In genomic region chr20:49757597-49757996, GRCh38 we compare ENCODE assay signal across 29 cellular contexts. TPM values are rescaled to one million over a fixed set of nuclear protein-coding genes. Genes with fewer than 3 reads are reported as not detected.
DNase-seq lines count a peak whose midpoint lies in the region; ATAC-seq, FAIRE-seq and TF ChIP-seq lines count a peak whose summit lies in the region.
"Had no signal": no experiment of that assay in that cellular context is flagged by ENCODE, and none has a peak within 500 bp of the region (broad histone marks: within the 10 kb centered on the region; RNA-seq: fewer than 3 reads in every experiment).

No MANE protein-coding gene starts in this region.

- H3K9me3 Mint-ChIP-seq in WTC11, result no peaks in the 10 kb centered on the region
- H3K9me3 Mint-ChIP-seq in progenitor cell of endocrine pancreas (ENCODE audit: low read depth), result no peaks in the 10 kb centered on the region
- H3K9me3 Mint-ChIP-seq: CD8-positive, alpha-beta memory T cell had no signal

- no peak for TF ChIP-seq CTCF in WTC11 (IDR thresholded peaks at IDR 0.05)
- TF ChIP-seq CTCF in progenitor cell of endocrine pancreas (IDR thresholded peaks at IDR 0.05; ENCODE audit: unreplicated experiment), result no peak

- ATAC-seq in WTC11 (no peak), GM21619 (IDR thresholded peaks at IDR 0.05; ENCODE audit: unreplicated experiment) (no peak)
- ATAC-seq: GM12878 had no signal

- H3K27ac Mint-ChIP-seq in WTC11, result peak overlapping the region; percentile 4; the same call in 1 of the 2 replicates
- H3K27ac Mint-ChIP-seq in progenitor cell of endocrine pancreas, result peak overlapping the region; percentile 39
- H3K27ac Mint-ChIP-seq: CD14-positive monocyte; CD4-positive, alpha-beta memory T cell; CD4-positive, CD25-positive, alpha-beta regulatory T cell; CD8-positive, alpha-beta memory T cell had no signal

- DNase-seq in HTR-8/SVneo (ENCODE audit: insufficient read length, low spot score) (no peak), WTC11 (ENCODE audit: low spot score) (no peak), foreskin melanocyte (peak; percentile 78), progenitor cell of endocrine pancreas (ENCODE audit: low spot score, unreplicated experiment) (no peak), H54 (ENCODE audit: insufficient read length, low spot score) (no peak), NCI-H510A treated with DMSO at 0.1 percent for 48 hours (lab: John Stamatoyannopoulos, UW) (no peak)
- no peak for DNase-seq in effector memory CD4-positive, alpha-beta T cell
- DNase-seq: 8988T; ACHN; BE2C; C1 segment of cervical spinal cord; CD4-positive, alpha-beta memory T cell; CD4-positive, CD25-positive, alpha-beta regulatory T cell; CD8-positive, alpha-beta memory T cell; COR-L47; DMS 273 treated with DMSO at 0.1 percent for 48 hours; DMS153; DMS53; DMS79; DND-41; EL; GDM1 had no signal

- no peaks in the 10 kb centered on the region for H3K27me3 Mint-ChIP-seq in WTC11 (ENCODE audit: low read depth)
- peaks cover 5% of the 10 kb centered on the region for H3K27me3 Mint-ChIP-seq in progenitor cell of endocrine pancreas

- no peaks in the 10 kb centered on the region for H3K36me3 ChIP-seq in effector memory CD4-positive, alpha-beta T cell (ENCODE audit: control insufficient read depth, insufficient read depth, low read length)
- H3K36me3 ChIP-seq: BE2C, BLaER1 had no signal

- H3K27me3 ChIP-seq in effector memory CD4-positive, alpha-beta T cell (replicated peaks; ENCODE audit: control insufficient read depth, insufficient read depth, low read length, poor library complexity, severe bottlenecking), result no peaks in the 10 kb centered on the region
- H3K27me3 ChIP-seq: BE2C, BLaER1 had no signal

- POLR2A ChIA-PET in WTC11 (lab: Charles Lee), result no interaction called here

- no peak overlapping the region for H3K4me3 ChIP-seq in effector memory CD4-positive, alpha-beta T cell (ENCODE audit: insufficient read depth, low read depth, low read length, poor library complexity, severe bottlenecking)
- H3K4me3 ChIP-seq: BLaER1, GM12878 had no signal

- H3K36me3 Mint-ChIP-seq in WTC11, result no peaks in the 10 kb centered on the region
- no peaks in the 10 kb centered on the region for H3K36me3 Mint-ChIP-seq in progenitor cell of endocrine pancreas (ENCODE audit: insufficient read depth)

- FAIRE-seq in HTR-8/SVneo (lab: Jason Lieb, UNC) (peak; percentile 48), H54 (lab: Jason Lieb, UNC) (no peak)
- FAIRE-seq: A204.1, GM12878, GM12892, GM18507 had no signal

- H3K27ac ChIP-seq in effector memory CD4-positive, alpha-beta T cell (ENCODE audit: insufficient read depth, low read length, poor library complexity, severe bottlenecking), result no peak overlapping the region
- H3K27ac ChIP-seq: BLaER1 had no signal

- no peaks in the 10 kb centered on the region for H3K9me3 ChIP-seq in effector memory CD4-positive, alpha-beta T cell (ENCODE audit: control insufficient read depth, low read length)
- H3K9me3 ChIP-seq: BE2C had no signal

- H3K4me1 ChIP-seq in effector memory CD4-positive, alpha-beta T cell (ENCODE audit: control insufficient read depth, insufficient read depth, low read length, poor library complexity, severe bottlenecking), result no peaks in the 10 kb centered on the region
- H3K4me1 ChIP-seq: BE2C had no signal

- H3K4me1 Mint-ChIP-seq in WTC11 (peaks cover 25% of the 10 kb centered on the region), progenitor cell of endocrine pancreas (ENCODE audit: low read depth) (peaks cover 4% of the 10 kb centered on the region)
- H3K4me1 Mint-ChIP-seq: CD4-positive, alpha-beta memory T cell; CD8-positive, alpha-beta memory T cell had no signal

- H3K4me3 Mint-ChIP-seq in WTC11 (no peak overlapping the region), progenitor cell of endocrine pancreas (ENCODE audit: low read depth) (no peak overlapping the region)
- H3K4me3 Mint-ChIP-seq: CD14-positive monocyte; CD4-positive, alpha-beta memory T cell; CD4-positive, CD25-positive, alpha-beta regulatory T cell; CD8-positive, alpha-beta memory T cell had no signal

- TF ChIP-seq POLR2A in H54 (IDR thresholded peaks at IDR 0.05; ENCODE audit: low read depth, low read length), result no peak

- CTCF ChIA-PET in WTC11 (lab: Charles Lee), result interaction anchor here (1.1 to 1.5 kb wide), 2 partner anchors 123 to 147 kb away, joined by 3 to 10 read pairs; no protein-coding TSS in a partner anchor

TF ChIP-seq in WTC11, 78 proteins besides CTCF, POLR2A, EP300 and RAD21 (continues in another document):
- TF ChIP-seq IRF2 (CRISPR knock-in tag; IDR thresholded peaks at IDR 0.05; ENCODE audit: borderline replicate concordance, low read depth) (no peak), PREB (CRISPR knock-in tag; IDR thresholded peaks at IDR 0.05; ENCODE audit: borderline replicate concordance) (no peak), PRDM15 (CRISPR knock-in tag; IDR thresholded peaks at IDR 0.05) (no peak), NR2C2 (CRISPR knock-in tag; IDR thresholded peaks at IDR 0.05) (no peak), GRHL2 (CRISPR knock-in tag; IDR thresholded peaks at IDR 0.05; ENCODE audit: insufficient replicate concordance, severe bottlenecking) (no peak), USF2 (CRISPR knock-in tag; IDR thresholded peaks at IDR 0.05) (no peak), ERG (CRISPR knock-in tag; IDR thresholded peaks at IDR 0.05) (no peak), IRF1 (CRISPR knock-in tag; IDR thresholded peaks at IDR 0.05) (no peak), NR3C1 (CRISPR knock-in tag; conservative IDR thresholded peaks at IDR 0.05; ENCODE audit: low read depth) (no peak)

RNA-seq across cellular contexts. Expression of gene B4GALT5, which starts 43.9 kb away (rescaled TPM):
- total RNA-seq in WTC11 (2021) (62.4 to 71.5 TPM (median 69.4 TPM) in 3 replicates), progenitor cell of endocrine pancreas (58.6 and 58.8 TPM in 2 replicates)

RNA-seq across cellular contexts. Expression of gene SLC9A8, which starts 55.0 kb away (rescaled TPM):
- total RNA-seq in WTC11 (2021), result 6.3 to 6.5 TPM (median 6.5 TPM) in 3 replicates
- total RNA-seq in progenitor cell of endocrine pancreas, result 9.9 and 11.4 TPM in 2 replicates
